Comparison of ENCODE assay signal across 19 cellular contexts in genomic region chr5:5239191-5239590, GRCh38.
DNase-seq lines count a peak whose midpoint lies in the region; ATAC-seq and TF ChIP-seq lines count a peak whose summit lies in the region.
"Had no signal": no experiment of that assay in that cellular context is flagged by ENCODE, and none has a peak within 500 bp of the region (broad histone marks: within the 10 kb centered on the region; RNA-seq: fewer than 3 reads in every experiment).

No MANE protein-coding gene starts in this region.

- DNase-seq in A673 (ENCODE audit: low spot score) (peak; percentile 82), WTC11 (ENCODE audit: low spot score) (no peak), mesendoderm (peak; percentile 24), NCI-H128 (lab: John Stamatoyannopoulos, UW; ENCODE audit: unreplicated experiment) (no peak)
- peak; percentile 10 for DNase-seq in Jurkat, Clone E6-1 (ENCODE audit: low read depth, low spot score)
- DNase-seq in activated CD4-positive, alpha-beta memory T cell treated with anti-CD3 and anti-CD28 coated beads, Interleukin-2, amount 10 ng/mL, durations not matched to agents 7 days and 5 days, result no peak
- DNase-seq in activated CD4-positive, alpha-beta memory T cell treated with anti-CD3 and anti-CD28 coated beads for 36 hours, result no peak
- DNase-seq: 8988T; C1 segment of cervical spinal cord; Caco-2; CD4-positive, alpha-beta memory T cell; DMS153; EL; GDM1 had no signal

- H3K27me3 ChIP-seq in A673 (replicated peaks; ENCODE audit: insufficient read depth, low read depth, low read length, poor library complexity) (no peaks in the 10 kb centered on the region), mesendoderm (ENCODE audit: insufficient read depth, low read length, poor library complexity) (no peaks in the 10 kb centered on the region)

- no peak overlapping the region for H2BK15ac ChIP-seq in mesendoderm (replicated peaks; ENCODE audit: low read depth)

- no CpG with 5 or more reads among the region's 10 CpGs for WGBS in mesendoderm (ENCODE audit: extremely low coverage, insufficient coverage, low lambda C conversion rate)

- H3K4me1 Mint-ChIP-seq in WTC11, result peaks cover 5% of the 10 kb centered on the region; the same call in 1 of the 2 replicates
- H3K4me1 Mint-ChIP-seq in activated CD4-positive, alpha-beta memory T cell treated with anti-CD3 and anti-CD28 coated beads, Interleukin-2, amount 10 ng/mL, durations not matched to agents 7 days and 5 days, result no peaks in the 10 kb centered on the region
- H3K4me1 Mint-ChIP-seq in activated CD4-positive, alpha-beta memory T cell treated with anti-CD3 and anti-CD28 coated beads for 36 hours (ENCODE audit: low read depth), result no peaks in the 10 kb centered on the region
- H3K4me1 Mint-ChIP-seq: CD4-positive, alpha-beta memory T cell had no signal

- peaks cover 14% of the 10 kb centered on the region for H3K4me1 ChIP-seq in A673 (ENCODE audit: insufficient read depth, low read length, poor library complexity, severe bottlenecking)
- H3K4me1 ChIP-seq in mesendoderm (ENCODE audit: control insufficient read depth, low read depth, low read length), result no peaks in the 10 kb centered on the region
- H3K4me1 ChIP-seq: A549, Caco-2, HAP-1 had no signal

- peak overlapping the region; percentile 39 for H3K27ac ChIP-seq in A673 (ENCODE audit: low read depth, low read length, poor library complexity, severe bottlenecking)
- no peak overlapping the region for H3K27ac ChIP-seq in mesendoderm (ENCODE audit: low read depth, low read length)
- H3K27ac ChIP-seq: A549 had no signal

- POLR2A ChIA-PET in A673 (lab: Charles Lee; ENCODE audit: low non-redundant PET), result no interaction called here
- POLR2A ChIA-PET in WTC11 (lab: Charles Lee), result no interaction called here
- POLR2A ChIA-PET in activated CD4-positive, alpha-beta memory T cell treated with anti-CD3 and anti-CD28 coated beads, Interleukin-2, amount 10 ng/mL, durations not matched to agents 7 days and 5 days (lab: Charles Lee), result no interaction called here
- POLR2A ChIA-PET in activated CD4-positive, alpha-beta memory T cell treated with anti-CD3 and anti-CD28 coated beads for 36 hours (lab: Charles Lee), result no interaction called here

- no peak overlapping the region for H4K8ac ChIP-seq in mesendoderm (ENCODE audit: low read depth, low read length)

- no peaks in the 10 kb centered on the region for H3K36me3 ChIP-seq in A673 (ENCODE audit: insufficient read depth, low read length, poor library complexity, severe bottlenecking)
- H3K36me3 ChIP-seq in mesendoderm (ENCODE audit: control insufficient read depth, insufficient read depth, low read length), result no peaks in the 10 kb centered on the region
- H3K36me3 ChIP-seq: HAP-1 had no signal

- H2BK5ac ChIP-seq in mesendoderm (ENCODE audit: low read length), result no peak overlapping the region

- H3K4ac ChIP-seq in mesendoderm (ENCODE audit: low read depth, low read length), result no peak overlapping the region

- no peak overlapping the region for H3K4me2 ChIP-seq in mesendoderm (ENCODE audit: low read length)
- H3K4me2 ChIP-seq: A549, GM23338 had no signal

- no peak overlapping the region for H3K23ac ChIP-seq in mesendoderm (ENCODE audit: low read length)

- ATAC-seq in WTC11 (no peak), GM18870 (IDR thresholded peaks at IDR 0.05; ENCODE audit: unreplicated experiment) (no peak)
- ATAC-seq: A549, GM12878, GM23338 had no signal

- no peaks in the 10 kb centered on the region for H3K9me3 Mint-ChIP-seq in WTC11
- no peaks in the 10 kb centered on the region for H3K9me3 Mint-ChIP-seq in activated CD4-positive, alpha-beta memory T cell treated with anti-CD3 and anti-CD28 coated beads, Interleukin-2, amount 10 ng/mL, durations not matched to agents 7 days and 5 days
- no peaks in the 10 kb centered on the region for H3K9me3 Mint-ChIP-seq in activated CD4-positive, alpha-beta memory T cell treated with anti-CD3 and anti-CD28 coated beads for 36 hours
- H3K9me3 Mint-ChIP-seq: GM23338 had no signal

- CTCF ChIA-PET in A673 (lab: Charles Lee) (no interaction called here), WTC11 (lab: Charles Lee) (no interaction called here)
- CTCF ChIA-PET in activated CD4-positive, alpha-beta memory T cell treated with anti-CD3 and anti-CD28 coated beads, Interleukin-2, amount 10 ng/mL, durations not matched to agents 7 days and 5 days (lab: Charles Lee), result no interaction called here
- CTCF ChIA-PET in activated CD4-positive, alpha-beta memory T cell treated with anti-CD3 and anti-CD28 coated beads for 36 hours (lab: Charles Lee), result no interaction called here

- no peak for TF ChIP-seq CTCF in A673 (conservative IDR thresholded peaks at IDR 0.05; ENCODE audit: low read depth, low read length)
- no peak for TF ChIP-seq CTCF in WTC11 (IDR thresholded peaks at IDR 0.05)

- intact Hi-C loops in A673 (cut with micrococcal nuclease; ENCODE audit: unreplicated experiment), result loop anchor here (2.0 kb wide), 1 partner anchor 46 kb away; no protein-coding TSS in a partner anchor
- intact Hi-C loops in activated CD4-positive, alpha-beta memory T cell treated with anti-CD3 and anti-CD28 coated beads for 36 hours (cut with micrococcal nuclease), result no loop called here

- no peak overlapping the region for H3K18ac ChIP-seq in mesendoderm (ENCODE audit: low read length)

- no peaks in the 10 kb centered on the region for H3K79me2 ChIP-seq in mesendoderm (ENCODE audit: control insufficient read depth, insufficient read depth, low read length)

- no peak overlapping the region for H3K9ac ChIP-seq in mesendoderm (ENCODE audit: low read length)

- no peak overlapping the region for H4K5ac ChIP-seq in mesendoderm (ENCODE audit: low read length)

- H3K79me1 ChIP-seq in mesendoderm (ENCODE audit: low read length), result no peaks in the 10 kb centered on the region

- H3K9me3 ChIP-seq in A673 (ENCODE audit: low read depth, low read length, poor library complexity, severe bottlenecking), result no peaks in the 10 kb centered on the region
- H3K9me3 ChIP-seq: A549, Caco-2, HAP-1 had no signal

- peak overlapping the region; percentile 31; the same call in 1 of the 2 replicates for H3K27ac Mint-ChIP-seq in WTC11
- no peak overlapping the region for H3K27ac Mint-ChIP-seq in activated CD4-positive, alpha-beta memory T cell treated with anti-CD3 and anti-CD28 coated beads, Interleukin-2, amount 10 ng/mL, durations not matched to agents 7 days and 5 days
- no peak overlapping the region for H3K27ac Mint-ChIP-seq in activated CD4-positive, alpha-beta memory T cell treated with anti-CD3 and anti-CD28 coated beads for 36 hours
- H3K27ac Mint-ChIP-seq: CD4-positive, alpha-beta memory T cell; GM23338 had no signal

- H3K56ac ChIP-seq in mesendoderm (ENCODE audit: low read length), result no peak overlapping the region

- H2BK120ac ChIP-seq in mesendoderm (ENCODE audit: low read depth, low read length), result no peak overlapping the region

- H2AK5ac ChIP-seq in mesendoderm (ENCODE audit: low read length), result no peak overlapping the region

- no peak overlapping the region for H3K4me3 ChIP-seq in A673 (ENCODE audit: low read depth, low read length, poor library complexity, severe bottlenecking)
- H3K4me3 ChIP-seq in Jurkat, Clone E6-1 (ENCODE audit: low read length), result no peak overlapping the region
- no peak overlapping the region for H3K4me3 ChIP-seq in mesendoderm (ENCODE audit: low read length)
- H3K4me3 ChIP-seq: A549, GM12878, GM23338, HAP-1 had no signal

- no TSS peak for BruUV-seq in A673 (replicated peaks; lab: Mats Ljungman, UMichigan)

- no peak overlapping the region for H3K4me3 Mint-ChIP-seq in WTC11
- no peak overlapping the region for H3K4me3 Mint-ChIP-seq in activated CD4-positive, alpha-beta memory T cell treated with anti-CD3 and anti-CD28 coated beads, Interleukin-2, amount 10 ng/mL, durations not matched to agents 7 days and 5 days
- no peak overlapping the region for H3K4me3 Mint-ChIP-seq in activated CD4-positive, alpha-beta memory T cell treated with anti-CD3 and anti-CD28 coated beads for 36 hours
- H3K4me3 Mint-ChIP-seq: CD4-positive, alpha-beta memory T cell; GM23338 had no signal

- peaks cover 51% of the 10 kb centered on the region for H3K36me3 Mint-ChIP-seq in WTC11
- no peaks in the 10 kb centered on the region for H3K36me3 Mint-ChIP-seq in activated CD4-positive, alpha-beta memory T cell treated with anti-CD3 and anti-CD28 coated beads, Interleukin-2, amount 10 ng/mL, durations not matched to agents 7 days and 5 days (ENCODE audit: low read depth)
- no peaks in the 10 kb centered on the region for H3K36me3 Mint-ChIP-seq in activated CD4-positive, alpha-beta memory T cell treated with anti-CD3 and anti-CD28 coated beads for 36 hours
- H3K36me3 Mint-ChIP-seq: CD4-positive, alpha-beta memory T cell had no signal

- H3K27me3 Mint-ChIP-seq in WTC11 (ENCODE audit: low read depth), result no peaks in the 10 kb centered on the region
- no peaks in the 10 kb centered on the region for H3K27me3 Mint-ChIP-seq in activated CD4-positive, alpha-beta memory T cell treated with anti-CD3 and anti-CD28 coated beads, Interleukin-2, amount 10 ng/mL, durations not matched to agents 7 days and 5 days
- peaks cover 2% of the 10 kb centered on the region for H3K27me3 Mint-ChIP-seq in activated CD4-positive, alpha-beta memory T cell treated with anti-CD3 and anti-CD28 coated beads for 36 hours

TF ChIP-seq in WTC11, 78 proteins besides CTCF, POLR2A, EP300 and RAD21:
- TF ChIP-seq ZNF396 (CRISPR knock-in tag; IDR thresholded peaks at IDR 0.05; ENCODE audit: borderline replicate concordance) (no peak), JUN (CRISPR knock-in tag; IDR thresholded peaks at IDR 0.05) (no peak)

Comparison
In these comparisons a context has a peak if more than half of its experiments do, and no peak if none do; other contexts are left out.
1. DNase-seq: peak in A673 (single experiment), Jurkat, Clone E6-1 (single experiment) and mesendoderm (single experiment); none in WTC11 (single experiment), NCI-H128 (single experiment), activated CD4-positive, alpha-beta memory T cell treated with anti-CD3 and anti-CD28 coated beads, Interleukin-2, amount 10 ng/mL, durations not matched to agents 7 days and 5 days (single experiment) and activated CD4-positive, alpha-beta memory T cell treated with anti-CD3 and anti-CD28 coated beads for 36 hours (single experiment).